10 cellular contexts compared by ENCODE assay signal in the genomic region with DNA sequence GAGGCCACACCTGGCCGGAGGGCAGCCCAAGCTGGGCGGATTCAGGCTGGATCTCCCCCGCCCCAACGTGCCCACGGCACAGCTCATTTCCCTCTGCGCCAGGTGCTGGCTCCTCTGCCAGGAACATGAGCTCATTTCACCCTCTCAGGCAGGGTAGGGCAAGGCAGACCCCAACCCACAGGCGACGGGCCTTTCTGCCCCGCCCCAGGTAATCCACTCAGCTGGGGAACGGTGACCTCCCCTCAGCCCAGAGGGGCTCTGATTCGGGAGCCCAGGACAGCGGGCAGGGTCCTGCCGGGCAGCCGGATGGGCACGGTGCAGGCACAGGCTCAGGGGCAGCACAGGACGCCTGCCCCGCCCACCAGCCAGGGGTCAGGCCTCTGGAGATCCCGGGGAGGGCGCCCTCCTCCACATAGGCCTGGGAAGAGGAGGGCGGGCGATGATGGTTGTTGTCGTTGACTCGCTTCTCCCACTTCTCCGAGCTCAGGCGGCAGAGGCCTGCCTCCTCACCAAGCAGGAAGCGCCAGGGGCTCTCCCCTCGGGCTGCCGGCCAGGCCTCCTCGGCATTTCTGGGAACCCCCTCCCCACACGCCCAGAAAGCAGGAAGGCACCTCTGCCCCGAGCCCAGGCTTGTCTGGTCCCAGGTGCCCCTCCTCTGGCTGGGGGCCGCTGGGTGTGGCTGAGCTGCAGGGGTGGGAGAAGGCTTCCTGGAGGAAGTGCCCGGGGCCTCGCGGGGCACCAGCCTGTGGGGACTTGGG. TPM values are rescaled to one million over a fixed set of nuclear protein-coding genes. Genes with fewer than 3 reads are reported as not detected.
DNase-seq lines count a peak whose midpoint lies in the region; ATAC-seq and TF ChIP-seq lines count a peak whose summit lies in the region.
"Had no signal": no experiment of that assay in that cellular context is flagged by ENCODE, and none has a peak within 500 bp of the region (broad histone marks: within the 10 kb centered on the region; RNA-seq: fewer than 3 reads in every experiment).

No MANE protein-coding gene starts in this region.

- intact Hi-C loops in sigmoid colon (cut with DNase I) = no loop called here

- CTCF ChIA-PET in activated naive CD4-positive, alpha-beta T cell treated with anti-CD3 and anti-CD28 coated beads, Interleukin-2, amount 10 ng/mL, durations not matched to agents 7 days and 5 days (lab: Charles Lee) = interaction anchor here (0.9 to 2.8 kb wide), 3 partner anchors 58 to 146 kb away, joined by 4 to 25 read pairs (median 5); no protein-coding TSS in a partner anchor

- H3K4me3 Mint-ChIP-seq in activated naive CD4-positive, alpha-beta T cell treated with anti-CD3 and anti-CD28 coated beads, Interleukin-2, amount 10 ng/mL, durations not matched to agents 7 days and 5 days = no peak overlapping the region
- H3K4me3 Mint-ChIP-seq in memory B cell = no peak overlapping the region

- DNase-seq in DMS79 (lab: John Stamatoyannopoulos, UW) (peak; percentile 19), HT1080 (ENCODE audit: low read depth) (peak; percentile 35), memory B cell (ENCODE audit: low spot score in 2 of 2) (no peak), osteoblast (ENCODE audit: insufficient read length, low spot score, missing footprints) (no peak), A172 (ENCODE audit: low spot score) (no peak), sigmoid colon (no peak)
- DNase-seq in activated naive CD4-positive, alpha-beta T cell treated with anti-CD3 and anti-CD28 coated beads, Interleukin-2, amount 10 ng/mL, durations not matched to agents 7 days and 5 days = peak; percentile 68
- DNase-seq in stimulated activated naive CD4-positive, alpha-beta T cell treated with Interleukin-2 at 50 U/mL for 16 hours (lab: John Stamatoyannopoulos, UW) = no peak
- DNase-seq: GM23248, SHP77 treated with DMSO at 0.1 percent for 48 hours had no signal

- H3K9me3 Mint-ChIP-seq in activated naive CD4-positive, alpha-beta T cell treated with anti-CD3 and anti-CD28 coated beads, Interleukin-2, amount 10 ng/mL, durations not matched to agents 7 days and 5 days = no peaks in the 10 kb centered on the region
- no peaks in the 10 kb centered on the region for H3K9me3 Mint-ChIP-seq in memory B cell

- peak; percentile 18 for ATAC-seq in memory B cell (ENCODE audit: low read depth)

- H3K36me3 Mint-ChIP-seq in activated naive CD4-positive, alpha-beta T cell treated with anti-CD3 and anti-CD28 coated beads, Interleukin-2, amount 10 ng/mL, durations not matched to agents 7 days and 5 days = no peaks in the 10 kb centered on the region
- no peaks in the 10 kb centered on the region for H3K36me3 Mint-ChIP-seq in memory B cell

- H3K79me2 ChIP-seq in osteoblast (ENCODE audit: insufficient read depth, low read length) = no peaks in the 10 kb centered on the region

- H2AFZ ChIP-seq in osteoblast (ENCODE audit: low read length) = no peak overlapping the region
- H2AFZ ChIP-seq: GM23248 had no signal

- H3K4me1 ChIP-seq in osteoblast (ENCODE audit: insufficient read depth, low read length) (no peaks in the 10 kb centered on the region), sigmoid colon (peaks cover 0 to 7% (median 2%) of the 10 kb centered on the region in 4 donors)

- H3K4me2 ChIP-seq in osteoblast (ENCODE audit: insufficient read depth, low read length) = no peak overlapping the region

- peaks cover 12% of the 10 kb centered on the region for H3K4me1 Mint-ChIP-seq in activated naive CD4-positive, alpha-beta T cell treated with anti-CD3 and anti-CD28 coated beads, Interleukin-2, amount 10 ng/mL, durations not matched to agents 7 days and 5 days
- H3K4me1 Mint-ChIP-seq in memory B cell = peaks cover 4% of the 10 kb centered on the region

- H3K4me3 ChIP-seq in osteoblast (ENCODE audit: insufficient read depth, low read length) (no peak overlapping the region), sigmoid colon (no peak overlapping the region)
- H3K4me3 ChIP-seq: GM23248 had no signal

- H3K27me3 Mint-ChIP-seq in activated naive CD4-positive, alpha-beta T cell treated with anti-CD3 and anti-CD28 coated beads, Interleukin-2, amount 10 ng/mL, durations not matched to agents 7 days and 5 days = no peaks in the 10 kb centered on the region
- peaks cover 5% of the 10 kb centered on the region for H3K27me3 Mint-ChIP-seq in memory B cell

- TF ChIP-seq EP300 in sigmoid colon (IDR thresholded peaks at IDR 0.05) = no peak

- H3K36me3 ChIP-seq in osteoblast (ENCODE audit: insufficient read depth, low read length) (no peaks in the 10 kb centered on the region), sigmoid colon (no peaks in the 10 kb centered on the region)

- H4K20me1 ChIP-seq in osteoblast (ENCODE audit: insufficient read depth, low read length) = no peaks in the 10 kb centered on the region

- whole genome bisulfite sequencing in sigmoid colon, 2 donors = 11 to 35% methylated on average over 35 of the region's 35 CpGs

- TF ChIP-seq POLR2A in sigmoid colon (IDR thresholded peaks at IDR 0.05) = no peak

- peak overlapping the region; percentile 19 for H3K27ac Mint-ChIP-seq in activated naive CD4-positive, alpha-beta T cell treated with anti-CD3 and anti-CD28 coated beads, Interleukin-2, amount 10 ng/mL, durations not matched to agents 7 days and 5 days
- no peak overlapping the region for H3K27ac Mint-ChIP-seq in memory B cell

- H3K27me3 ChIP-seq in osteoblast (ENCODE audit: insufficient read depth, low read length) = no peaks in the 10 kb centered on the region
- H3K27me3 ChIP-seq in sigmoid colon = peaks cover 0 to 12% (median 5%) of the 10 kb centered on the region in 3 donors

- H3K27ac ChIP-seq in osteoblast (ENCODE audit: low read depth, low read length) (no peak overlapping the region), sigmoid colon (no peak overlapping the region)
- H3K27ac ChIP-seq: GM23248 had no signal

- H3K9me3 ChIP-seq in osteoblast (ENCODE audit: low read depth, low read length) = no peaks in the 10 kb centered on the region
- no peaks in the 10 kb centered on the region for H3K9me3 ChIP-seq in sigmoid colon

- TF ChIP-seq CTCF in osteoblast (IDR thresholded peaks at IDR 0.05; ENCODE audit: extremely low read depth, low read depth, low read length) = no peak
- no peak for TF ChIP-seq CTCF in sigmoid colon (IDR thresholded peaks at IDR 0.05)

RNA-seq across cellular contexts. Expression of a gene that starts 31.1 kb away (rescaled TPM):
- total RNA-seq in HT1080 (2014; rRNA removed; shearing (Covaris generic)) = 51.0 and 77.7 TPM in 2 replicates
- 86.4 and 96.4 TPM in 2 replicates for polyA plus RNA-seq in HT1080 (2015; cell fraction: cytosol; rRNA removed)
- 184 and 187 TPM in 2 replicates for polyA plus RNA-seq in HT1080 (2015; cell fraction: nucleus; rRNA removed)
- total RNA-seq in osteoblast (3.2 and 4.0 TPM in 2 replicates), sigmoid colon (10 to 100 TPM in 1 of 4 donors, 1 to 10 TPM in 3; 4.3 to 13.0 (median 6.9) TPM)
- 39.6 and 55.0 TPM in 2 replicates for total RNA-seq in A172 (2014; rRNA removed; shearing (Covaris generic))
- 10 to 100 TPM in 2 of 3 donors, 1 to 10 TPM in 1; 4.8 to 55.9 (median 11.8) TPM for polyA plus RNA-seq in sigmoid colon

RNA-seq across cellular contexts. Expression of a gene that starts 31.3 kb away (rescaled TPM):
- total RNA-seq in HT1080 (2014; rRNA removed; shearing (Covaris generic)) = 40.1 and 41.7 TPM in 2 replicates
- 41.3 and 44.3 TPM in 2 replicates for polyA plus RNA-seq in HT1080 (2015; cell fraction: cytosol; rRNA removed)
- polyA plus RNA-seq in HT1080 (2015; cell fraction: nucleus; rRNA removed) = 60.7 and 65.3 TPM in 2 replicates
- 37.1 and 38.0 TPM in 2 replicates for total RNA-seq in osteoblast
- total RNA-seq in A172 (2014; rRNA removed; shearing (Covaris generic)) = 43.7 and 47.6 TPM in 2 replicates
- total RNA-seq in sigmoid colon = 10 to 100 TPM; 40.6 to 51.4 (median 49.2) TPM
- polyA plus RNA-seq in sigmoid colon = 10 to 100 TPM; 16.9 to 42.4 (median 18.6) TPM

RNA-seq across cellular contexts. Expression of a gene that starts 40.3 kb away (rescaled TPM):
- total RNA-seq in HT1080 (2014; rRNA removed; shearing (Covaris generic)) = 139 and 142 TPM in 2 replicates
- 92.3 and 94.6 TPM in 2 replicates for polyA plus RNA-seq in HT1080 (2015; cell fraction: cytosol; rRNA removed)
- 66.6 and 68.4 TPM in 2 replicates for polyA plus RNA-seq in HT1080 (2015; cell fraction: nucleus; rRNA removed)
- total RNA-seq in osteoblast = 51.9 and 55.7 TPM in 2 replicates
- total RNA-seq in A172 (2014; rRNA removed; shearing (Covaris generic)) = 163 and 168 TPM in 2 replicates
- 10 to 100 TPM; 32.3 to 48.9 (median 40.2) TPM for total RNA-seq in sigmoid colon
- polyA plus RNA-seq in sigmoid colon = 10 to 100 TPM; 34.0 to 36.0 (median 35.8) TPM

RNA-seq across cellular contexts. Expression of a gene that starts 40.6 kb away (rescaled TPM):
- 1.6 and 2.0 TPM in 2 replicates for total RNA-seq in HT1080 (2014; rRNA removed; shearing (Covaris generic))
- polyA plus RNA-seq in HT1080 (2015; cell fraction: cytosol; rRNA removed) = 1.9 and 2.6 TPM in 2 replicates
- polyA plus RNA-seq in HT1080 (2015; cell fraction: nucleus; rRNA removed) = 6.2 and 11.3 TPM in 2 replicates
- total RNA-seq in osteoblast (0.29 and 0.36 TPM in 2 replicates), sigmoid colon (under 1 TPM; 0.16 to 0.83 (median 0.56) TPM)
- 12.4 and 19.8 TPM in 2 replicates for total RNA-seq in A172 (2014; rRNA removed; shearing (Covaris generic))
- polyA plus RNA-seq in sigmoid colon = 10 to 100 TPM in 1 of 3 donors, 1 to 10 TPM in 2; 3.7 to 14.0 (median 6.0) TPM

Comparison
In these comparisons a context has a peak if more than half of its experiments do, and no peak if none do; other contexts are left out.
1. DNase-seq: peak in DMS79 (single experiment), HT1080 (single experiment) and activated naive CD4-positive, alpha-beta T cell treated with anti-CD3 and anti-CD28 coated beads, Interleukin-2, amount 10 ng/mL, durations not matched to agents 7 days and 5 days (single experiment); none in memory B cell (0 of 2), stimulated activated naive CD4-positive, alpha-beta T cell treated with Interleukin-2 at 50 U/mL for 16 hours (single experiment), osteoblast (single experiment), A172 (single experiment) and sigmoid colon (single experiment).